In the genomic region with DNA sequence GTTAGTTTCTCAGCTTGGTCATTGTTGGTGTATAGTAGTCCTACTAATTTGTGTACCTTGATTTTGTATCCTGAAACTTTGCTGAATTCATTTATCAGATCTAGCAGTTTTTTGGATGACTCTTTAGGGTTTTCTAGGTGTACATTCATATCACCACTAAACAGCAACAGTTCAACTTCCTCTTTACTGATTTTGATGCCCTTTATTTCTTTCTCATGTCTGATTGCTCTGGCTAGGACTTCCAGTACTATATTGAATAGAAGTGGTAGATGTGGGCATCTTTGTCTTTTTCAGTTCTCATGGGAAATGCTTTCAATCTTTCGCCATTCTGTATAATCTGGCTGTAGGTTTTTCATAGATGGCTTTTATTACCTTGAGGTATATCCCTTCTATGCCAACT, we compare ENCODE assay signal across 20 cellular contexts.
"Had no signal": no experiment of that assay in that cellular context is flagged by ENCODE, and none has a peak within 500 bp of the region (broad histone marks: within the 10 kb centered on the region; RNA-seq: fewer than 3 reads in every experiment).

No MANE protein-coding gene starts in this region.

- H3K27ac ChIP-seq: dorsolateral prefrontal cortex, heart left ventricle, neural progenitor cell, ovary, testis had no signal

- H3K4me1 ChIP-seq: heart left ventricle, neural progenitor cell, testis had no signal

- H3K4me3 Mint-ChIP-seq: mesothelial cell of epicardium; natural killer cell treated with Interleukin-12 subunit alpha and Interleukin-12 subunit beta and Interleukin-15 and Interleukin-18, amount 100 ng/mL, for 72 hours; neural progenitor cell; stimulated activated memory B cell treated with anti-CD40 and anti-IgM and Interleukin-4, amounts not matched to agents 10 μg/mL and 1 μg/mL and 100 μg/mL, for 72 hours; stimulated activated naive CD8-positive, alpha-beta T cell treated with anti-CD3 and anti-CD28 coated beads, Interleukin-15, amount 100 ng/mL, for 72 hours had no signal

- DNase-seq: cortex of kidney; dorsolateral prefrontal cortex; effector CD8-positive, alpha-beta T cell; heart left ventricle; hippocampal formation; kidney glomerular epithelial cell; mammary epithelial cell; nucleus accumbens; ovary; right cardiac atrium; stimulated activated CD4-positive, alpha-beta T cell treated with anti-CD3 and anti-CD28 coated beads, Interleukin-2, amount 100 ng/mL, for 48 hours; stimulated activated CD8-positive, alpha-beta memory T cell treated with anti-CD3 and anti-CD28 coated beads, Interleukin-4, amount 100 ng/mL, for 48 hours; stimulated activated naive CD8-positive, alpha-beta T cell treated with anti-CD3 and anti-CD28 coated beads, Interleukin-15, amount 100 ng/mL, for 72 hours; testis; trophoblast cell had no signal

- ATAC-seq: heart left ventricle; natural killer cell treated with Interleukin-12 subunit alpha and Interleukin-12 subunit beta and Interleukin-15 and Interleukin-18, amount 100 ng/mL, for 72 hours; right cardiac atrium; stimulated activated memory B cell treated with anti-CD40 and anti-IgM and Interleukin-4, amounts not matched to agents 10 μg/mL and 1 μg/mL and 100 μg/mL, for 72 hours; stimulated activated naive CD8-positive, alpha-beta T cell treated with anti-CD3 and anti-CD28 coated beads, Interleukin-15, amount 100 ng/mL, for 72 hours had no signal

- H3K27me3 Mint-ChIP-seq: progenitor cell of endocrine pancreas had no signal

- H3K4me1 Mint-ChIP-seq: mesothelial cell of epicardium; neural progenitor cell; stimulated activated memory B cell treated with anti-CD40 and anti-IgM and Interleukin-4, amounts not matched to agents 10 μg/mL and 1 μg/mL and 100 μg/mL, for 72 hours; stimulated activated naive CD8-positive, alpha-beta T cell treated with anti-CD3 and anti-CD28 coated beads, Interleukin-15, amount 100 ng/mL, for 72 hours had no signal

- H3K27me3 ChIP-seq: dorsolateral prefrontal cortex, heart left ventricle, neural progenitor cell, ovary, testis had no signal

- H3K27ac Mint-ChIP-seq: mesothelial cell of epicardium; natural killer cell treated with Interleukin-12 subunit alpha and Interleukin-12 subunit beta and Interleukin-15 and Interleukin-18, amount 100 ng/mL, for 72 hours; neural progenitor cell; progenitor cell of endocrine pancreas; stimulated activated memory B cell treated with anti-CD40 and anti-IgM and Interleukin-4, amounts not matched to agents 10 μg/mL and 1 μg/mL and 100 μg/mL, for 72 hours; stimulated activated naive CD8-positive, alpha-beta T cell treated with anti-CD3 and anti-CD28 coated beads, Interleukin-15, amount 100 ng/mL, for 72 hours had no signal

- H3K36me3 Mint-ChIP-seq: neural progenitor cell; stimulated activated memory B cell treated with anti-CD40 and anti-IgM and Interleukin-4, amounts not matched to agents 10 μg/mL and 1 μg/mL and 100 μg/mL, for 72 hours had no signal
